In genomic region chr12:4496145-4496838, GRCh38 we compare ENCODE assay signal across 16 cellular contexts.
DNase-seq lines count a peak whose midpoint lies in the region; ATAC-seq, FAIRE-seq and TF ChIP-seq lines count a peak whose summit lies in the region.
"Had no signal": no experiment of that assay in that cellular context is flagged by ENCODE, and none has a peak within 500 bp of the region (broad histone marks: within the 10 kb centered on the region; RNA-seq: fewer than 3 reads in every experiment).

No MANE protein-coding gene starts in this region.

- FAIRE-seq in D721Med (lab: Jason Lieb, UNC), result no peak

- ATAC-seq in GM18868 (IDR thresholded peaks at IDR 0.05; ENCODE audit: unreplicated experiment) (peak; percentile 70), GM21723 (IDR thresholded peaks at IDR 0.05; ENCODE audit: unreplicated experiment) (peak; percentile 98), HG03280 (IDR thresholded peaks at IDR 0.05; ENCODE audit: unreplicated experiment) (peak; percentile 80)

- TF ChIP-seq CTCF in GM10266 (IDR thresholded peaks at IDR 0.05; ENCODE audit: control insufficient read depth, insufficient read depth, low read depth, missing control alignments) (no peak), D721Med (IDR thresholded peaks at IDR 0.05; ENCODE audit: insufficient read depth, missing control alignments) (no peak)

- DNase-seq in GM10266 (ENCODE audit: extremely low spot score) (peak; percentile 36), DMS153 treated with DMSO at 0.1 percent for 48 hours (lab: John Stamatoyannopoulos, UW; ENCODE audit: unreplicated experiment) (no peak), hepatic stellate cell (ENCODE audit: low spot score) (no peak), AML-193 (lab: John Stamatoyannopoulos, UW) (no peak), D721Med (ENCODE audit: insufficient read length, low spot score) (no peak)
- DNase-seq: activated CD4-positive, alpha-beta T cell treated with anti-CD3 and anti-CD28 coated beads, Interleukin-2, amount 50 U/mL, for 1 hour; activated naive CD4-positive, alpha-beta T cell treated with anti-CD3 and anti-CD28 coated beads, Interleukin-2, amount 50 U/mL, for 16 hours; central memory CD4-positive, alpha-beta T cell; DMS153; glutamatergic neuron; HCEC 1CT; NCI-H2227 treated with DMSO at 0.1 percent for 48 hours; stimulated activated CD4-positive, alpha-beta T cell treated with anti-CD3 and anti-CD28 coated beads, Interleukin-1b, Interleukin-23, amount 100 ng/mL, for 48 hours had no signal
